ENCODE assay signal across 12 cellular contexts in genomic region chr17:45016823-45017222, GRCh38. TPM values are rescaled to one million over a fixed set of nuclear protein-coding genes. Genes with fewer than 3 reads are reported as not detected.
DNase-seq lines count a peak whose midpoint lies in the region; ATAC-seq, FAIRE-seq and TF ChIP-seq lines count a peak whose summit lies in the region.
"Had no signal": no experiment of that assay in that cellular context is flagged by ENCODE, and none has a peak within 500 bp of the region (broad histone marks: within the 10 kb centered on the region; RNA-seq: fewer than 3 reads in every experiment).

No MANE protein-coding gene starts in this region.

- DNase-seq in A549 (ENCODE audit: low read depth in 1 of 2, low spot score in 1 of 2) (peak; percentile 43 to 50), GM10266 (ENCODE audit: extremely low spot score) (no peak), NCI-H69 (lab: John Stamatoyannopoulos, UW) (peak; percentile 62), esophagus muscularis mucosa (ENCODE audit: extremely low spot score) (no peak), Peyer's patch (no peak), GM19238 (ENCODE audit: insufficient read length, low spot score) (no peak)
- DNase-seq in naive thymus-derived CD8-positive, alpha-beta T cell, result no peak
- no peak for DNase-seq in activated naive CD4-positive, alpha-beta T cell treated with Interleukin-2 at 50 U/mL for 16 hours
- DNase-seq: cerebellar nuclear complex, COR-L47, NCI-H1417 treated with DMSO at 0.1 percent for 48 hours, pancreas had no signal

- peaks cover 20 to 54% (median 37%) of the 10 kb centered on the region in 5 donors for H3K27me3 Mint-ChIP-seq in naive thymus-derived CD8-positive, alpha-beta T cell

- peaks cover 19 to 30% (median 20%) of the 10 kb centered on the region in 4 donors for H3K4me1 Mint-ChIP-seq in naive thymus-derived CD8-positive, alpha-beta T cell

- no peak overlapping the region for H3K27ac Mint-ChIP-seq in naive thymus-derived CD8-positive, alpha-beta T cell

- H3K27ac ChIP-seq in A549 (no peak overlapping the region), esophagus muscularis mucosa (replicated peaks in 1 of 4) (no peak overlapping the region), Peyer's patch (no peak overlapping the region)

- H3K9me3 ChIP-seq in A549 (no peaks in the 10 kb centered on the region), esophagus muscularis mucosa (no peaks in the 10 kb centered on the region), Peyer's patch (no peaks in the 10 kb centered on the region)
- H3K9me3 ChIP-seq: pancreas had no signal

- TF ChIP-seq CTCF in A549 (IDR thresholded peaks at IDR 0.05), result peak; percentile 28; the same call in 2 of the 3 replicates
- TF ChIP-seq CTCF in GM10266 (IDR thresholded peaks at IDR 0.05; ENCODE audit: control insufficient read depth, insufficient read depth, low read depth, missing control alignments), result peak; percentile 58
- TF ChIP-seq CTCF in esophagus muscularis mucosa (IDR thresholded peaks at IDR 0.05), result peak in 2 of 3 experiments; percentile 9 to 17
- TF ChIP-seq CTCF in Peyer's patch (IDR thresholded peaks at IDR 0.05), result no peak

- no peak for TF ChIP-seq EP300 in A549 (IDR thresholded peaks at IDR 0.05)
- no peak for TF ChIP-seq EP300 in esophagus muscularis mucosa (IDR thresholded peaks at IDR 0.05)

- H3K4me1 ChIP-seq in A549 (peaks cover 24% of the 10 kb centered on the region), esophagus muscularis mucosa (peaks cover 36 to 56% (median 49%) of the 10 kb centered on the region in 4 donors), Peyer's patch (peaks cover 0 to 31% (median 11%) of the 10 kb centered on the region in 4 donors)

- H3K27me3 ChIP-seq in esophagus muscularis mucosa (no peaks in the 10 kb centered on the region), Peyer's patch (no peaks in the 10 kb centered on the region)
- H3K27me3 ChIP-seq: pancreas had no signal

- H3K9me3 Mint-ChIP-seq in naive thymus-derived CD8-positive, alpha-beta T cell, result no peaks in the 10 kb centered on the region

- H3K4me3 Mint-ChIP-seq in naive thymus-derived CD8-positive, alpha-beta T cell, result peak overlapping the region in 1 of 10 donors; percentile 44

- no peak for TF ChIP-seq POLR2A in A549 (IDR thresholded peaks at IDR 0.05; ENCODE audit: low read length)
- no peak for TF ChIP-seq POLR2A in esophagus muscularis mucosa (IDR thresholded peaks at IDR 0.05; ENCODE audit: low read depth)
- no peak for TF ChIP-seq POLR2A in Peyer's patch (IDR thresholded peaks at IDR 0.05)

- intact Hi-C loops in esophagus muscularis mucosa (cut with DNase I), result no loop called here

- 65% methylated on average over 5 of the region's 5 CpGs for WGBS in A549 (ENCODE audit: missing lambda C conversion rate)
- WGBS in esophagus muscularis mucosa, result 80% methylated on average over 5 of the region's 5 CpGs

- peak; percentile 24 to 53; a peak in 2 of 5 replicates for TF ChIP-seq RAD21 in A549 (conservative IDR thresholded peaks at IDR 0.05 in 1 of 2, IDR thresholded peaks at IDR 0.05 in 1 of 2)

- H3K36me3 Mint-ChIP-seq in naive thymus-derived CD8-positive, alpha-beta T cell, result peaks cover 0 to 8% (median 0%) of the 10 kb centered on the region in 3 donors

- H3K36me3 ChIP-seq in esophagus muscularis mucosa (no peaks in the 10 kb centered on the region), Peyer's patch (no peaks in the 10 kb centered on the region)
- H3K36me3 ChIP-seq: pancreas had no signal

- H3K4me2 ChIP-seq in A549, result no peak overlapping the region

- no peak overlapping the region for H3K4me3 ChIP-seq in A549
- H3K4me3 ChIP-seq in esophagus muscularis mucosa, result no peak overlapping the region
- no peak overlapping the region for H3K4me3 ChIP-seq in Peyer's patch
- H3K4me3 ChIP-seq: pancreas had no signal

- POLR2A ChIA-PET in A549 (lab: Yijun Ruan, JAX), result no interaction called here
- POLR2A ChIA-PET in naive thymus-derived CD8-positive, alpha-beta T cell (lab: Charles Lee), result interaction anchor here (0.7 kb wide), 1 partner anchor 219 kb away, joined by 6 read pairs; no protein-coding TSS in a partner anchor

- FAIRE-seq in A549 (lab: Jason Lieb, UNC), result no peak
- FAIRE-seq: pancreas had no signal

- CTCF ChIA-PET in A549 (lab: Yijun Ruan, JAX), result interaction anchor here (0.6 to 66.5 kb wide), 10 partner anchors 9 to 159 kb away, joined by 3 to 1853 read pairs (median 5); partner anchors contain the start of genes ACBD4 and GFAP

- peak in 1 of 2 experiments; percentile 37; a peak in 3 of 6 replicates for ATAC-seq in A549
- ATAC-seq in naive thymus-derived CD8-positive, alpha-beta T cell, result no peak

TF ChIP-seq in A549, 52 proteins besides CTCF, POLR2A, EP300 and RAD21:
- no peak for TF ChIP-seq JUN (IDR thresholded peaks at IDR 0.05)
- TF ChIP-seq RARB (CRISPR knock-in tag; IDR thresholded peaks at IDR 0.05), result no peak
- no peak for TF ChIP-seq FOSL2 (IDR thresholded peaks at IDR 0.05)
- peak; percentile 87 for TF ChIP-seq FOSL2 (CRISPR knock-in tag; IDR thresholded peaks at IDR 0.05)
- TF ChIP-seq ESRRA (IDR thresholded peaks at IDR 0.05; ENCODE audit: borderline replicate concordance, low read length), result 0 out of 2 replicates have a peak, but pooled peaks have one; percentile 24
- no peak for TF ChIP-seq CHD2 (IDR thresholded peaks at IDR 0.05; ENCODE audit: low read length, partially characterized antibody)
- TF ChIP-seq MYC (IDR thresholded peaks at IDR 0.05; ENCODE audit: borderline replicate concordance, low read length), result no peak
- TF ChIP-seq HES2 (IDR thresholded peaks at IDR 0.05), result no peak
- TF ChIP-seq HEYL (CRISPR knock-in tag; IDR thresholded peaks at IDR 0.05), result no peak

RNA-seq across cellular contexts. Expression of gene DCAKD, which starts 34.6 kb away (rescaled TPM):
- polyA plus RNA-seq in A549 (2011; rRNA removed), result 21.4 and 26.2 TPM in 2 replicates
- polyA plus RNA-seq in A549 (2012; cell fraction: cytosol; rRNA removed), result 27.3 and 36.1 TPM in 2 replicates
- 50.5 and 50.8 TPM in 2 replicates for polyA plus RNA-seq in A549 (2012; cell fraction: nucleus; rRNA removed)
- polyA plus RNA-seq in A549 (2017; fragmentation: RNase III; extraction: RNeasy Plus Mini Kit Qiagen cat#74134 plus additional on column Dnase treatment), result 17.4 to 18.7 TPM (median 18.2 TPM) in 3 replicates
- polyA minus RNA-seq in A549 (2011; rRNA and poly(A)+ RNA removed), result 68.2 and 69.2 TPM in 2 replicates
- 10 to 100 TPM; 50.3 to 68.8 (median 57.9) TPM for total RNA-seq in esophagus muscularis mucosa
- 10 to 100 TPM; 36.1 to 37.9 TPM for total RNA-seq in naive thymus-derived CD8-positive, alpha-beta T cell
- 10 to 100 TPM; 13.1 to 16.1 (median 16.0) TPM for polyA plus RNA-seq in naive thymus-derived CD8-positive, alpha-beta T cell
- total RNA-seq in Peyer's patch, result 10 to 100 TPM; 12.6 to 78.4 (median 23.2) TPM

RNA-seq across cellular contexts. Expression of gene NMT1, which starts 44.3 kb away (rescaled TPM):
- polyA plus RNA-seq in A549 (2011; rRNA removed) (82.9 and 95.8 TPM in 2 replicates), A549 (2017; fragmentation: RNase III; extraction: RNeasy Plus Mini Kit Qiagen cat#74134 plus additional on column Dnase treatment) (270 to 323 TPM (median 299 TPM) in 3 replicates)
- 36.4 and 45.1 TPM in 2 replicates for polyA plus RNA-seq in A549 (2012; cell fraction: cytosol; rRNA removed)
- 41.7 and 57.7 TPM in 2 replicates for polyA plus RNA-seq in A549 (2012; cell fraction: nucleus; rRNA removed)
- polyA minus RNA-seq in A549 (2011; rRNA and poly(A)+ RNA removed), result 74.5 and 81.8 TPM in 2 replicates
- total RNA-seq in esophagus muscularis mucosa (10 to 100 TPM; 58.5 to 79.3 (median 65.1) TPM), Peyer's patch (100 to 1,000 TPM in 1 of 4 donors, 10 to 100 TPM in 3; 60.9 to 111 (median 77.1) TPM)
- 100 to 1,000 TPM; 130 to 139 TPM for total RNA-seq in naive thymus-derived CD8-positive, alpha-beta T cell
- polyA plus RNA-seq in naive thymus-derived CD8-positive, alpha-beta T cell, result 10 to 100 TPM; 55.2 to 70.8 (median 65.0) TPM

RNA-seq across cellular contexts. Expression of gene C1QL1, which starts 48.7 kb away (rescaled TPM):
- polyA plus RNA-seq in A549 (2011; rRNA removed), result 1.9 and 2.6 TPM in 2 replicates
- 17.3 and 27.1 TPM in 2 replicates for polyA plus RNA-seq in A549 (2012; cell fraction: cytosol; rRNA removed)
- polyA plus RNA-seq in A549 (2012; cell fraction: nucleus; rRNA removed), result 11.6 and 18.6 TPM in 2 replicates
- 7.4 to 9.3 TPM (median 8.5 TPM) in 3 replicates for polyA plus RNA-seq in A549 (2017; fragmentation: RNase III; extraction: RNeasy Plus Mini Kit Qiagen cat#74134 plus additional on column Dnase treatment)
- 2.5 TPM in 2 replicates for polyA minus RNA-seq in A549 (2011; rRNA and poly(A)+ RNA removed)
- 10 to 100 TPM in 1 of 4 donors, 1 to 10 TPM in 3; 3.7 to 10.1 (median 6.3) TPM for total RNA-seq in esophagus muscularis mucosa
- not detected for total RNA-seq in naive thymus-derived CD8-positive, alpha-beta T cell
- not detected for polyA plus RNA-seq in naive thymus-derived CD8-positive, alpha-beta T cell
- 1 to 10 TPM in 1 of 4 donors, under 1 TPM in 1, not detected in 2; 0.67 to 3.3 TPM for total RNA-seq in Peyer's patch

Comparison
In these comparisons a context has a peak if more than half of its experiments do, and no peak if none do; other contexts are left out.
1. DNase-seq: peak in A549 (2 of 2) and NCI-H69 (single experiment); none in GM10266 (single experiment), esophagus muscularis mucosa (single experiment), naive thymus-derived CD8-positive, alpha-beta T cell (0 of 10), Peyer's patch (0 of 3), activated naive CD4-positive, alpha-beta T cell treated with Interleukin-2 at 50 U/mL for 16 hours (single experiment) and GM19238 (single experiment).
2. CTCF ChIP-seq: peak in A549 (single experiment), GM10266 (single experiment) and esophagus muscularis mucosa (2 of 3); none in Peyer's patch (0 of 6).